Comparison of ENCODE assay signal across 15 cellular contexts in the genomic region with DNA sequence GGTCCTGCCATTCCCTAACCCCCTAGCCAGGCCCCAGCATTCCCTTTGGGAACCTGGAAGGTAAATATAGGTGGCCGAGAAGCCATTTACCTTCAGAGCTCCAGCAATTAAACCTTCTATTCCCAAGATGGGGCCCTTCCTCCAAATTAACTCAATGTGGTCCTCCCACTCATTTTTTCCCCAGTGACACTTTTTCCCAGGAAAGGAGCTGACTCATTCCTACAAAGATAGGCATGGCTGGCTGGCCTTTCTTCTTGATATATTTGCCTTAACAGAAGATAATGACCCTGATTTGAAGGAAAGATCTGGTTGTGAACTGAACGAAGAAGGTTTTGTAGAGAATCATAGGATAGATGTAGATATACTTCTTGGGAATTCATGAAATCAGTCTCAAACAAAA.
"Had no signal": no experiment of that assay in that cellular context is flagged by ENCODE, and none has a peak within 500 bp of the region (broad histone marks: within the 10 kb centered on the region; RNA-seq: fewer than 3 reads in every experiment).

No MANE protein-coding gene starts in this region.

- DNase-seq: activated CD4-positive, alpha-beta memory T cell treated with anti-CD3 and anti-CD28 coated beads, Interleukin-2, amount 10 ng/mL, durations not matched to agents 7 days and 5 days; activated CD4-positive, alpha-beta T cell treated with anti-CD3 and anti-CD28 coated beads for 4 hours; activated effector memory CD4-positive, alpha-beta T cell treated with anti-CD3 and anti-CD28 coated beads, Interleukin-2, amount 50 U/mL, for 16 hours; activated T-cell treated with anti-CD3 and anti-CD28 coated beads, Interleukin-2, amount 50 U/mL, for 48 hours; amygdala; heart right ventricle; retina; T-helper 2 cell had no signal

- H3K9ac ChIP-seq: parathyroid adenoma had no signal

- H3K27me3 ChIP-seq: gastroesophageal sphincter, heart right ventricle had no signal

- H3K4me1 ChIP-seq: parathyroid adenoma had no signal

- H3K9me3 ChIP-seq: gastroesophageal sphincter had no signal

- ATAC-seq: activated naive CD4-positive, alpha-beta T cell treated with anti-CD3 and anti-CD28 coated beads, Interleukin-2, amount 50 U/mL, for 72 hours; gastroesophageal sphincter; heart right ventricle; stimulated activated memory B cell treated with anti-CD40 and anti-IgM and Interleukin-4, amounts not matched to agents 10 μg/mL and 1 μg/mL and 100 μg/mL, for 72 hours; WTC11 had no signal

- H3K27ac ChIP-seq: coronary artery, gastroesophageal sphincter, heart right ventricle, parathyroid adenoma had no signal

- H3K4me3 ChIP-seq: coronary artery, gastroesophageal sphincter, heart right ventricle, lung had no signal

- H3K36me3 ChIP-seq: gastroesophageal sphincter, heart right ventricle had no signal

- H3K79me2 ChIP-seq: parathyroid adenoma had no signal

- H2AFZ ChIP-seq: parathyroid adenoma had no signal
